Comparison of ENCODE assay signal across 21 cellular contexts in the genomic region with DNA sequence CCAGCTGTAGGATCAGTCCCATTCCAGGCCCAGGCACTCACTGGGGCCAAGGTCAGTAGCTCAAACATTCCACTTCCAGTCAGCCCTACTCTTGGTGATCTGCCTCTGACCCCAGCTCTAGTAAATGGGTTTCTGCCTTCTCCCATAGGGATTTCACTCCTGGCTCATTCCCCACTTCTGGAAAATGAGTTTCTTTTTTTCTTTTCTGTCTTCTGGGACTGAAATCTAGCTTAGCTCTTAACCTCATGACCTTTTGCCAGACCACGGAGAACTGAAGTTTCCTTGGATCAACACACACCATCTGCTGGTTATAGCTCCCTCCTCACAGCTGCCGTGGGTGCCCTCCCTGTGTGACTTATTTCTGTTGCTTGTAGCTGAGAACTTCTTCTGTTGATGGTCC. TPM values are rescaled to one million over a fixed set of nuclear protein-coding genes. Genes with fewer than 3 reads are reported as not detected.
DNase-seq lines count a peak whose midpoint lies in the region; ATAC-seq and TF ChIP-seq lines count a peak whose summit lies in the region.
"Had no signal": no experiment of that assay in that cellular context is flagged by ENCODE, and none has a peak within 500 bp of the region (broad histone marks: within the 10 kb centered on the region; RNA-seq: fewer than 3 reads in every experiment).

No MANE protein-coding gene starts in this region.

- H3K4me3 Mint-ChIP-seq in activated naive CD8-positive, alpha-beta T cell treated with anti-CD3 and anti-CD28 coated beads for 36 hours: no peak overlapping the region
- H3K4me3 Mint-ChIP-seq: activated CD4-positive, alpha-beta T cell treated with anti-CD3 and anti-CD28 coated beads for 36 hours; activated T-cell treated with anti-CD3 and anti-CD28 coated beads, Interleukin-2, amount 50 U/mL, for 24 hours; CD4-positive, alpha-beta memory T cell; T-helper 17 cell had no signal

- no peak for ATAC-seq in RWPE2 (ENCODE audit: low read depth)
- ATAC-seq in GM18907 (IDR thresholded peaks at IDR 0.05; ENCODE audit: unreplicated experiment): no peak
- ATAC-seq: activated CD4-positive, alpha-beta T cell treated with anti-CD3 and anti-CD28 coated beads for 36 hours; Panc1; stimulated activated naive B cell treated with anti-CD40 and anti-IgM and Interleukin-4, amounts not matched to agents 10 μg/mL and 1 μg/mL and 100 μg/mL, for 72 hours; T-helper 17 cell had no signal

- peaks cover 3% of the 10 kb centered on the region for H3K27me3 Mint-ChIP-seq in activated naive CD8-positive, alpha-beta T cell treated with anti-CD3 and anti-CD28 coated beads for 36 hours
- H3K27me3 Mint-ChIP-seq: activated CD4-positive, alpha-beta T cell treated with anti-CD3 and anti-CD28 coated beads for 36 hours; activated T-cell treated with anti-CD3 and anti-CD28 coated beads, Interleukin-2, amount 50 U/mL, for 24 hours; CD4-positive, alpha-beta memory T cell; stimulated activated naive B cell treated with anti-CD40 and anti-IgM and Interleukin-4, amounts not matched to agents 10 μg/mL and 1 μg/mL and 100 μg/mL, for 72 hours; T-helper 17 cell had no signal

- H3K9me3 ChIP-seq in RWPE2 (ENCODE audit: severe bottlenecking): no peaks in the 10 kb centered on the region
- no peaks in the 10 kb centered on the region; the same call in 1 of the 2 replicates for H3K9me3 ChIP-seq in HAP-1
- H3K9me3 ChIP-seq: adrenal gland, esophagus squamous epithelium had no signal

- H3K4me3 ChIP-seq in RWPE2 (ENCODE audit: severe bottlenecking) (no peak overlapping the region), foreskin fibroblast (ENCODE audit: low read depth in 1 of 2, low read length in 2 of 2) (no peak overlapping the region), skeletal muscle cell (ENCODE audit: low read depth, low read length) (no peak overlapping the region), HAP-1 (no peak overlapping the region)
- H3K4me3 ChIP-seq: adrenal gland, esophagus squamous epithelium had no signal

- DNase-seq in EL (peak; percentile 68), RWPE2 (ENCODE audit: low spot score) (no peak), foreskin fibroblast (peak; percentile 86 to 89), skeletal muscle cell (ENCODE audit: low read depth) (peak; percentile 90), NCI-H526 treated with DMSO at 0.1 percent for 48 hours (lab: John Stamatoyannopoulos, UW) (no peak), HAP-1 (ENCODE audit: low spot score in 2 of 2) (no peak)
- DNase-seq in activated naive CD8-positive, alpha-beta T cell treated with anti-CD3 and anti-CD28 coated beads for 36 hours: no peak
- DNase-seq: activated CD4-positive, alpha-beta T cell treated with anti-CD3 and anti-CD28 coated beads for 36 hours; activated T-cell treated with anti-CD3 and anti-CD28 coated beads, Interleukin-2, amount 50 U/mL, for 24 hours; adrenal gland; CD4-positive, alpha-beta memory T cell; dermis blood vessel endothelial cell; esophagus squamous epithelium; GOT3; NCI-H1048; stimulated activated CD4-positive, alpha-beta T cell treated with anti-CD3 and anti-CD28 coated beads, Interleukin-4, amount 100 ng/mL, for 4 hours; stimulated activated naive B cell treated with anti-CD40 and anti-IgM and Interleukin-4, amounts not matched to agents 10 μg/mL and 1 μg/mL and 100 μg/mL, for 72 hours; T-helper 17 cell had no signal

- H3K36me3 ChIP-seq in RWPE2 (ENCODE audit: low read depth) (no peaks in the 10 kb centered on the region), HAP-1 (replicated peaks) (no peaks in the 10 kb centered on the region)
- H3K36me3 ChIP-seq: adrenal gland, esophagus squamous epithelium had no signal

- no peak for TF ChIP-seq CTCF in RWPE2 (IDR thresholded peaks at IDR 0.05; ENCODE audit: poor library complexity, severe bottlenecking)
- TF ChIP-seq CTCF in foreskin fibroblast (IDR thresholded peaks at IDR 0.05; ENCODE audit: low read depth, low read length): no peak

- H3K36me3 Mint-ChIP-seq in activated naive CD8-positive, alpha-beta T cell treated with anti-CD3 and anti-CD28 coated beads for 36 hours: no peaks in the 10 kb centered on the region
- H3K36me3 Mint-ChIP-seq: CD4-positive, alpha-beta memory T cell had no signal

- peaks cover 11% of the 10 kb centered on the region for H3K4me1 ChIP-seq in RWPE2 (ENCODE audit: insufficient read depth, poor library complexity, severe bottlenecking)
- H3K4me1 ChIP-seq in HAP-1: no peaks in the 10 kb centered on the region
- H3K4me1 ChIP-seq: adrenal gland, esophagus squamous epithelium had no signal

- H3K27ac ChIP-seq in RWPE2 (ENCODE audit: poor library complexity, severe bottlenecking): peak overlapping the region; percentile 6
- H3K27ac ChIP-seq: adrenal gland, esophagus squamous epithelium had no signal

- no peaks in the 10 kb centered on the region for H3K27me3 ChIP-seq in RWPE2 (ENCODE audit: insufficient read depth, poor library complexity, severe bottlenecking)
- H3K27me3 ChIP-seq in HAP-1 (ENCODE audit: low read depth): no peaks in the 10 kb centered on the region
- H3K27me3 ChIP-seq: adrenal gland, esophagus squamous epithelium had no signal

- no peaks in the 10 kb centered on the region for H3K4me1 Mint-ChIP-seq in activated naive CD8-positive, alpha-beta T cell treated with anti-CD3 and anti-CD28 coated beads for 36 hours
- H3K4me1 Mint-ChIP-seq: activated CD4-positive, alpha-beta T cell treated with anti-CD3 and anti-CD28 coated beads for 36 hours; CD4-positive, alpha-beta memory T cell; T-helper 17 cell had no signal

- in situ Hi-C loops in HAP-1 (cut with MboI; ENCODE audit: low sequenced_read_pairs): no loop called here

- peaks cover 11% of the 10 kb centered on the region for H3K9me3 Mint-ChIP-seq in activated naive CD8-positive, alpha-beta T cell treated with anti-CD3 and anti-CD28 coated beads for 36 hours

- H3K27ac Mint-ChIP-seq in activated naive CD8-positive, alpha-beta T cell treated with anti-CD3 and anti-CD28 coated beads for 36 hours: no peak overlapping the region
- H3K27ac Mint-ChIP-seq: activated CD4-positive, alpha-beta T cell treated with anti-CD3 and anti-CD28 coated beads for 36 hours; activated T-cell treated with anti-CD3 and anti-CD28 coated beads, Interleukin-2, amount 50 U/mL, for 24 hours; CD4-positive, alpha-beta memory T cell; stimulated activated naive B cell treated with anti-CD40 and anti-IgM and Interleukin-4, amounts not matched to agents 10 μg/mL and 1 μg/mL and 100 μg/mL, for 72 hours; T-helper 17 cell had no signal

RNA-seq across cellular contexts. Expression of gene MME, which starts 21.3 kb away (rescaled TPM):
- not detected for total RNA-seq in activated naive CD8-positive, alpha-beta T cell treated with anti-CD3 and anti-CD28 coated beads for 36 hours
- total RNA-seq: NCI-H460 had no signal

Comparison
In these comparisons a context has a peak if more than half of its experiments do, and no peak if none do; other contexts are left out.
1. DNase-seq: peak in EL (single experiment), foreskin fibroblast (2 of 2) and skeletal muscle cell (single experiment); none in RWPE2 (single experiment), NCI-H526 treated with DMSO at 0.1 percent for 48 hours (single experiment), activated naive CD8-positive, alpha-beta T cell treated with anti-CD3 and anti-CD28 coated beads for 36 hours (single experiment) and HAP-1 (0 of 2).